ENCODE assay signal across 24 cellular contexts in the genomic region with DNA sequence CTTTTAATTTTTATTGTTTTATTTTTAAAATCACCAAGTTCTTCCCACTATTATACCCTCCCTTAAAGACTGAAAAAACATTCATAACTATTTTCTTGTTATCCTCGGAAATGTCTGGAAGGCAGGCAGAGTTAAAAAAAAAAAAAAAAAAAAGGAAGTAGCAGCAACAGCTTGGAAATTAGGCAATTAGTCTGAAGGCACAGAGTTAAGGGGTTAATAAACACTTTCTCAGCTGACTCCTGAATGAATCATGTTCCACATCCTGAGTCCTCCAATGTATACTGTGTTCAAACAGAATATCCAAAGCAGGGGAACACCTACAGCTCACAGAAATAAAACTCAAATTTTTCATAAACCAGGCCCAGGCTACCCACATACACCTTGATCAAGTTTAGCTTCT. TPM values are rescaled to one million over a fixed set of nuclear protein-coding genes. Genes with fewer than 3 reads are reported as not detected.
A peak's percentile ranks its signal among the peaks of the same experiment; 100 is the strongest.
DNase-seq lines count a peak whose midpoint lies in the region; ATAC-seq, FAIRE-seq and TF ChIP-seq lines count a peak whose summit lies in the region.
"Had no signal": no experiment of that assay in that cellular context is flagged by ENCODE, and none has a peak within 500 bp of the region (broad histone marks: within the 10 kb centered on the region; RNA-seq: fewer than 3 reads in every experiment).

No MANE protein-coding gene starts in this region.

- CTCF ChIA-PET in endothelial cell of umbilical vein (lab: Charles Lee): interaction anchor here (0.7 to 1.4 kb wide), 2 partner anchors 12 to 57 kb away, joined by 3 to 5 read pairs; no protein-coding TSS in a partner anchor

- H3K36me3 Mint-ChIP-seq in activated naive CD8-positive, alpha-beta T cell treated with anti-CD3 and anti-CD28 coated beads, Interleukin-2, amount 50 U/mL, for 24 hours (ENCODE audit: low read depth): peaks cover 20% of the 10 kb centered on the region
- peaks cover 28% of the 10 kb centered on the region for H3K36me3 Mint-ChIP-seq in activated naive CD8-positive, alpha-beta T cell treated with anti-CD3 and anti-CD28 coated beads for 36 hours

- H4K20me1 ChIP-seq in endothelial cell of umbilical vein (replicated peaks; ENCODE audit: control insufficient read depth, extremely low read depth, insufficient read depth, low read length): no peaks in the 10 kb centered on the region

- H3K27ac ChIP-seq in endothelial cell of umbilical vein (ENCODE audit: insufficient read depth, low read depth, low read length): no peak overlapping the region
- H3K27ac ChIP-seq: 22Rv1, right atrium auricular region, uterus had no signal

- no peak overlapping the region for H3K4me3 ChIP-seq in endothelial cell of umbilical vein (replicated peaks in 1 of 3; ENCODE audit: insufficient read depth in 1 of 3, low read depth in 1 of 3, low read length in 3 of 3)
- H3K4me3 ChIP-seq: body of pancreas, right atrium auricular region, uterus had no signal

- no peak overlapping the region for H3K4me2 ChIP-seq in endothelial cell of umbilical vein (ENCODE audit: insufficient read depth, low read length)

- dilution Hi-C loops in endothelial cell of umbilical vein (cut with MboI; ENCODE audit: extremely low pct_ligation_motif_present, low sequenced_read_pairs): no loop called here

- intact Hi-C loops in endothelial cell of umbilical vein (cut with micrococcal nuclease): loop anchor here (10.0 kb wide), 1 partner anchor 165 kb away; no protein-coding TSS in a partner anchor

- H3K9me3 Mint-ChIP-seq in activated naive CD8-positive, alpha-beta T cell treated with anti-CD3 and anti-CD28 coated beads, Interleukin-2, amount 50 U/mL, for 24 hours: no peaks in the 10 kb centered on the region
- peaks cover 4% of the 10 kb centered on the region for H3K9me3 Mint-ChIP-seq in activated naive CD8-positive, alpha-beta T cell treated with anti-CD3 and anti-CD28 coated beads for 36 hours
- H3K9me3 Mint-ChIP-seq: activated T-helper 1 cell treated with anti-CD3 and anti-CD28 coated beads, Interleukin-12 subunit alpha, Interleukin-12 subunit beta, Interleukin-2, Interleukin-4 antibody, amounts not matched to agents 30 ng/mL and 10 ng/mL and 1 ng/mL, durations not matched to agents 14 hours and 24 hours and 36 hours had no signal

- no peak overlapping the region for H2AFZ ChIP-seq in endothelial cell of umbilical vein (ENCODE audit: low read depth, low read length)

- no peaks in the 10 kb centered on the region for H3K9me3 ChIP-seq in endothelial cell of umbilical vein (replicated peaks; ENCODE audit: control insufficient read depth, insufficient read depth, low read length)
- H3K9me3 ChIP-seq: body of pancreas, right atrium auricular region, uterus had no signal

- no TSS peak for BruUV-seq in endothelial cell of umbilical vein (replicated peaks; lab: Mats Ljungman, UMichigan)

- peaks cover 15% of the 10 kb centered on the region for H3K4me1 ChIP-seq in endothelial cell of umbilical vein (ENCODE audit: control insufficient read depth, extremely low read depth, insufficient read depth, low read length)

- no peaks in the 10 kb centered on the region for H3K9me1 ChIP-seq in endothelial cell of umbilical vein (replicated peaks; ENCODE audit: control insufficient read depth, extremely low read depth, insufficient read depth, low read length)

- H3K36me3 ChIP-seq in endothelial cell of umbilical vein (ENCODE audit: control insufficient read depth in 2 of 2, extremely low read depth in 1 of 2, insufficient read depth in 2 of 2, low read length in 2 of 2): no peaks in the 10 kb centered on the region
- H3K36me3 ChIP-seq: right atrium auricular region, uterus had no signal

- FAIRE-seq in endothelial cell of umbilical vein (lab: Jason Lieb, UNC): peak; percentile 84
- FAIRE-seq: colon, RCC 7860 had no signal

- no peak overlapping the region for H3K4me3 Mint-ChIP-seq in activated naive CD8-positive, alpha-beta T cell treated with anti-CD3 and anti-CD28 coated beads, Interleukin-2, amount 50 U/mL, for 24 hours
- no peak overlapping the region for H3K4me3 Mint-ChIP-seq in activated naive CD8-positive, alpha-beta T cell treated with anti-CD3 and anti-CD28 coated beads for 36 hours
- H3K4me3 Mint-ChIP-seq: activated naive CD8-positive, alpha-beta T cell; activated T-helper 1 cell treated with anti-CD3 and anti-CD28 coated beads, Interleukin-12 subunit alpha, Interleukin-12 subunit beta, Interleukin-2, Interleukin-4 antibody, amounts not matched to agents 30 ng/mL and 10 ng/mL and 1 ng/mL, durations not matched to agents 14 hours and 24 hours and 36 hours had no signal

- peak overlapping the region; percentile 18 for H3K27ac Mint-ChIP-seq in activated naive CD8-positive, alpha-beta T cell treated with anti-CD3 and anti-CD28 coated beads, Interleukin-2, amount 50 U/mL, for 24 hours
- H3K27ac Mint-ChIP-seq in activated naive CD8-positive, alpha-beta T cell treated with anti-CD3 and anti-CD28 coated beads for 36 hours: no peak overlapping the region
- H3K27ac Mint-ChIP-seq: activated naive CD8-positive, alpha-beta T cell; activated T-helper 1 cell treated with anti-CD3 and anti-CD28 coated beads, Interleukin-12 subunit alpha, Interleukin-12 subunit beta, Interleukin-2, Interleukin-4 antibody, amounts not matched to agents 30 ng/mL and 10 ng/mL and 1 ng/mL, durations not matched to agents 14 hours and 24 hours and 36 hours had no signal

- ATAC-seq in activated naive CD8-positive, alpha-beta T cell treated with anti-CD3 and anti-CD28 coated beads, Interleukin-2, amount 50 U/mL, for 24 hours: no peak
- ATAC-seq in HG03025 (IDR thresholded peaks at IDR 0.05; ENCODE audit: low FRiP score, unreplicated experiment): no peak
- ATAC-seq: body of pancreas had no signal

- no peak for TF ChIP-seq CTCF in endothelial cell of umbilical vein (IDR thresholded peaks at IDR 0.05; ENCODE audit: extremely low read depth in 1 of 2, insufficient read depth in 1 of 2, low read depth in 1 of 2, low read length in 2 of 2)

- H3K27me3 Mint-ChIP-seq in activated naive CD8-positive, alpha-beta T cell treated with anti-CD3 and anti-CD28 coated beads, Interleukin-2, amount 50 U/mL, for 24 hours: no peaks in the 10 kb centered on the region
- no peaks in the 10 kb centered on the region for H3K27me3 Mint-ChIP-seq in activated naive CD8-positive, alpha-beta T cell treated with anti-CD3 and anti-CD28 coated beads for 36 hours
- H3K27me3 Mint-ChIP-seq: activated naive CD8-positive, alpha-beta T cell had no signal

- peaks cover 49% of the 10 kb centered on the region for H3K4me1 Mint-ChIP-seq in activated naive CD8-positive, alpha-beta T cell treated with anti-CD3 and anti-CD28 coated beads, Interleukin-2, amount 50 U/mL, for 24 hours
- peaks cover 52% of the 10 kb centered on the region for H3K4me1 Mint-ChIP-seq in activated naive CD8-positive, alpha-beta T cell treated with anti-CD3 and anti-CD28 coated beads for 36 hours

- H3K79me2 ChIP-seq in endothelial cell of umbilical vein (ENCODE audit: control insufficient read depth, insufficient read depth, low read length): peaks cover 11% of the 10 kb centered on the region

- H3K9ac ChIP-seq in endothelial cell of umbilical vein (replicated peaks; ENCODE audit: extremely low read depth, insufficient read depth, low read length): no peak overlapping the region

- no peaks in the 10 kb centered on the region for H3K27me3 ChIP-seq in endothelial cell of umbilical vein (ENCODE audit: control insufficient read depth in 2 of 2, insufficient read depth in 2 of 2, low read length in 2 of 2)
- H3K27me3 ChIP-seq: body of pancreas, right atrium auricular region, uterus had no signal

- no peak for DNase-seq in activated naive CD8-positive, alpha-beta T cell treated with anti-CD3 and anti-CD28 coated beads, Interleukin-2, amount 50 U/mL, for 24 hours
- no peak for DNase-seq in activated naive CD8-positive, alpha-beta T cell treated with anti-CD3 and anti-CD28 coated beads for 36 hours
- DNase-seq in NOMO-1 treated with dmso at 0.1 percent for 144 hours (lab: John Stamatoyannopoulos, UW; ENCODE audit: unreplicated experiment): peak; percentile 56
- peak; percentile 48 for DNase-seq in endothelial cell of umbilical vein (ENCODE audit: low read depth, low spot score)
- peak; percentile 86 for DNase-seq in renal cortical epithelial cell (ENCODE audit: low read depth)
- no peak for DNase-seq in GOT3 (lab: John Stamatoyannopoulos, UW)
- no peak for DNase-seq in activated CD4-positive, CD25-positive, alpha-beta regulatory T cell treated with anti-CD3 and anti-CD28 coated beads, Interleukin-2, amount 50 U/mL, for 72 hours
- DNase-seq: activated CD4-positive, alpha-beta T cell treated with anti-CD3 and anti-CD28 coated beads for 4 hours; body of pancreas; EL; head of caudate nucleus; NCI-H1930; NCI-H446; SW 1271; uterus had no signal

- POLR2A ChIA-PET in endothelial cell of umbilical vein (lab: Charles Lee): interaction anchor here (0.6 kb wide), 1 partner anchor 18 kb away, joined by 5 read pairs; no protein-coding TSS in a partner anchor

- no peak for TF ChIP-seq POLR2A in endothelial cell of umbilical vein (IDR thresholded peaks at IDR 0.05; ENCODE audit: low read depth, low read length)

RNA-seq across cellular contexts. Expression of gene HEXA, which starts 5.8 kb away (rescaled TPM):
- 10 to 100 TPM; 61.3 to 66.2 TPM for total RNA-seq in activated naive CD8-positive, alpha-beta T cell treated with anti-CD3 and anti-CD28 coated beads for 36 hours
- total RNA-seq in endothelial cell of umbilical vein: 100 and 108 TPM in 2 replicates
- 189 and 212 TPM in 2 replicates for polyA plus RNA-seq in endothelial cell of umbilical vein
- 111 and 133 TPM in 2 replicates for polyA plus RNA-seq in endothelial cell of umbilical vein (2011; cell fraction: cytosol; rRNA removed)
- polyA plus RNA-seq in endothelial cell of umbilical vein (2011; cell fraction: nucleus; rRNA removed): 281 and 317 TPM in 2 replicates
- 74.3 and 104 TPM in 2 replicates for polyA plus RNA-seq in endothelial cell of umbilical vein (2012)
- polyA minus RNA-seq in endothelial cell of umbilical vein: 119 and 151 TPM in 2 replicates
- 39.1 TPM for polyA minus RNA-seq in endothelial cell of umbilical vein (2011; cell fraction: cytosol; rRNA and poly(A)+ RNA removed)
- 64.9 and 73.4 TPM in 2 replicates for polyA minus RNA-seq in endothelial cell of umbilical vein (2011; cell fraction: nucleus; rRNA and poly(A)+ RNA removed)
- 48.4 and 64.6 TPM in 2 replicates for total RNA-seq in renal cortical epithelial cell

RNA-seq across cellular contexts. Expression of gene TMEM202, which starts 28.1 kb away (rescaled TPM):
- not detected for total RNA-seq in activated naive CD8-positive, alpha-beta T cell treated with anti-CD3 and anti-CD28 coated beads for 36 hours
- not detected in 2 replicates for total RNA-seq in endothelial cell of umbilical vein
- polyA plus RNA-seq in endothelial cell of umbilical vein: not detected in 2 replicates
- not detected in 2 replicates for polyA plus RNA-seq in endothelial cell of umbilical vein (2011; cell fraction: cytosol; rRNA removed)
- polyA plus RNA-seq in endothelial cell of umbilical vein (2011; cell fraction: nucleus; rRNA removed): not detected in 2 replicates
- polyA plus RNA-seq in endothelial cell of umbilical vein (2012): not detected in 2 replicates
- polyA minus RNA-seq in endothelial cell of umbilical vein: not detected in 2 replicates
- polyA minus RNA-seq in endothelial cell of umbilical vein (2011; cell fraction: cytosol; rRNA and poly(A)+ RNA removed): not detected
- not detected in 2 replicates for polyA minus RNA-seq in endothelial cell of umbilical vein (2011; cell fraction: nucleus; rRNA and poly(A)+ RNA removed)
- not detected in 2 replicates for total RNA-seq in renal cortical epithelial cell
- total RNA-seq: activated T-helper 1 cell treated with anti-CD3 and anti-CD28 coated beads, Interleukin-12 subunit alpha, Interleukin-12 subunit beta, Interleukin-2, Interleukin-4 antibody, amounts not matched to agents 30 ng/mL and 10 ng/mL and 1 ng/mL, durations not matched to agents 14 hours and 24 hours and 36 hours; body of pancreas; lower leg skin; omental fat pad; right atrium auricular region; uterus had no signal

RNA-seq across cellular contexts. Expression of gene CELF6, which starts 50.0 kb away (rescaled TPM):
- total RNA-seq in activated naive CD8-positive, alpha-beta T cell treated with anti-CD3 and anti-CD28 coated beads for 36 hours: under 1 TPM; 0.16 TPM
- total RNA-seq in endothelial cell of umbilical vein (0.30 TPM in 1 of 2 replicates, not detected in the other), renal cortical epithelial cell (0.15 TPM in 1 of 2 replicates, not detected in the other)
- 0.17 and 0.22 TPM in 2 replicates for polyA plus RNA-seq in endothelial cell of umbilical vein
- 0.03 TPM in 2 replicates for polyA plus RNA-seq in endothelial cell of umbilical vein (2011; cell fraction: cytosol; rRNA removed)
- polyA plus RNA-seq in endothelial cell of umbilical vein (2011; cell fraction: nucleus; rRNA removed): 1.8 and 1.9 TPM in 2 replicates
- polyA plus RNA-seq in endothelial cell of umbilical vein (2012): 0.11 and 0.20 TPM in 2 replicates
- 0.08 TPM in 1 of 2 replicates, not detected in the other for polyA minus RNA-seq in endothelial cell of umbilical vein
- not detected for polyA minus RNA-seq in endothelial cell of umbilical vein (2011; cell fraction: cytosol; rRNA and poly(A)+ RNA removed)
- 0.24 and 0.43 TPM in 2 replicates for polyA minus RNA-seq in endothelial cell of umbilical vein (2011; cell fraction: nucleus; rRNA and poly(A)+ RNA removed)

Comparison
In these comparisons a context has a peak if more than half of its experiments do, and no peak if none do; other contexts are left out.
1. DNase-seq: peak in NOMO-1 treated with dmso at 0.1 percent for 144 hours (single experiment), endothelial cell of umbilical vein (single experiment) and renal cortical epithelial cell (single experiment); none in activated naive CD8-positive, alpha-beta T cell treated with anti-CD3 and anti-CD28 coated beads, Interleukin-2, amount 50 U/mL, for 24 hours (single experiment), activated naive CD8-positive, alpha-beta T cell treated with anti-CD3 and anti-CD28 coated beads for 36 hours (single experiment), GOT3 (single experiment) and activated CD4-positive, CD25-positive, alpha-beta regulatory T cell treated with anti-CD3 and anti-CD28 coated beads, Interleukin-2, amount 50 U/mL, for 72 hours (single experiment).